8 cellular contexts compared by ENCODE assay signal in the genomic region with DNA sequence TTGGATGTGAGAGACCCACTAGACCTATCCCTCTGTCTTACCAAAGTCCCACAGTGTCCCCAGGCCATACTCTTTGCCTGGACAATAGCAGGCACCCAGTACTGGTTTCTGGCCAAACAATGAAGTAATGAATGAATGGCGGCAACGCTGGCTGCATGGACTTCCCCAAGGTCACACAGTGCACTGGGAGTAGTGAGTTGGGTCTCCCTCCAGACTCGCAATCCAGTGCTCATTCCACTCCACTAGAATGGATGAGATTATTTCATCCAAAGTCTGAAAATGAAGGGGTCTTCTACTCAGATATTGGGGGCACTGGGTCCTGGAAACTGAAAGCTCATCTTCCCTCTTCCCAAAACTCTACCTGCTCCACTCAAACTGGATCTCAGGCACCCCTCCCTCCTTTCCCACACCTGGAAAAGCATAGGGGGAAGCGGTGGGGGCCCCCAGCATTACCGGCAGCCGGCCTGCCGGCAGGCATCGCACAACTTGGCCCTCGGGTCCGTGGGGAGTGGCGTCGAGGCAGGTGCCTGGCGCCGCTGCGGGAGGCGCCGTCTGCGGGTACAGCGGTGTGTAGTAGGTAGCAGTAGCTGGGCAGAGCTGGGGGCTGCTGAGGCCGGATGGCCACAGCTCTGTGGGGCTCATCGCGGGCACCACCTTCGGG. TPM values are rescaled to one million over a fixed set of nuclear protein-coding genes. Genes with fewer than 3 reads are reported as not detected.
DNase-seq lines count a peak whose midpoint lies in the region; ATAC-seq and TF ChIP-seq lines count a peak whose summit lies in the region.

No MANE protein-coding gene starts in this region.

- peaks cover 9% of the 10 kb centered on the region for H3K9me3 Mint-ChIP-seq in glutamatergic neuron (ENCODE audit: unreplicated experiment)
- no peaks in the 10 kb centered on the region for H3K9me3 Mint-ChIP-seq in stimulated activated effector memory CD8-positive, alpha-beta T cell treated with anti-CD3 and anti-CD28 coated beads, Interleukin-12 subunit alpha, Interleukin-12 subunit beta, amount 100 ng/mL, for 72 hours

- peak; percentile 13 for DNase-seq in stimulated activated CD4-positive, alpha-beta T cell treated with anti-CD3 and anti-CD28 coated beads, Interleukin-4, amount 100 ng/mL, for 1 hour
- DNase-seq in stimulated activated CD4-positive, alpha-beta T cell treated with anti-CD3 and anti-CD28 coated beads, Interleukin-4, amount 100 ng/mL, for 24 hours = no peak
- no peak for DNase-seq in T-helper 17 cell
- no peak for DNase-seq in glutamatergic neuron
- DNase-seq in stimulated activated effector memory CD8-positive, alpha-beta T cell treated with anti-CD3 and anti-CD28 coated beads, Interleukin-12 subunit alpha, Interleukin-12 subunit beta, amount 100 ng/mL, for 72 hours (ENCODE audit: low spot score in 2 of 2) = peak in 1 of 2 donors; percentile 53
- DNase-seq in central memory CD4-positive, alpha-beta T cell = no peak
- DNase-seq in C1 segment of cervical spinal cord (lab: John Stamatoyannopoulos, UW) = no peak

- peak overlapping the region; percentile 83 for H3K4me3 Mint-ChIP-seq in T-helper 17 cell
- H3K4me3 Mint-ChIP-seq in glutamatergic neuron (ENCODE audit: unreplicated experiment) = peak overlapping the region; percentile 38
- peak overlapping the region; percentile 83 for H3K4me3 Mint-ChIP-seq in stimulated activated effector memory CD8-positive, alpha-beta T cell treated with anti-CD3 and anti-CD28 coated beads, Interleukin-12 subunit alpha, Interleukin-12 subunit beta, amount 100 ng/mL, for 72 hours

- H3K36me3 Mint-ChIP-seq in T-helper 17 cell (ENCODE audit: low read depth) (no peaks in the 10 kb centered on the region), glutamatergic neuron (ENCODE audit: unreplicated experiment) (no peaks in the 10 kb centered on the region)
- peaks cover 34% of the 10 kb centered on the region for H3K36me3 Mint-ChIP-seq in stimulated activated effector memory CD8-positive, alpha-beta T cell treated with anti-CD3 and anti-CD28 coated beads, Interleukin-12 subunit alpha, Interleukin-12 subunit beta, amount 100 ng/mL, for 72 hours

- no peaks in the 10 kb centered on the region for H3K9me3 ChIP-seq in T-helper 17 cell (ENCODE audit: control insufficient read depth, low read length, poor library complexity, severe bottlenecking)

- H3K27me3 Mint-ChIP-seq in T-helper 17 cell = no peaks in the 10 kb centered on the region
- peaks cover 15% of the 10 kb centered on the region for H3K27me3 Mint-ChIP-seq in glutamatergic neuron (ENCODE audit: unreplicated experiment)

- ATAC-seq in T-helper 17 cell (no peak), HG03469 (IDR thresholded peaks at IDR 0.05; ENCODE audit: unreplicated experiment) (no peak)
- no peak for ATAC-seq in stimulated activated effector memory CD8-positive, alpha-beta T cell treated with anti-CD3 and anti-CD28 coated beads, Interleukin-12 subunit alpha, Interleukin-12 subunit beta, amount 100 ng/mL, for 72 hours

- H3K4me1 Mint-ChIP-seq in T-helper 17 cell (peaks cover 73% of the 10 kb centered on the region), glutamatergic neuron (ENCODE audit: low read depth, unreplicated experiment) (peaks cover 17% of the 10 kb centered on the region)
- peaks cover 78% of the 10 kb centered on the region for H3K4me1 Mint-ChIP-seq in stimulated activated effector memory CD8-positive, alpha-beta T cell treated with anti-CD3 and anti-CD28 coated beads, Interleukin-12 subunit alpha, Interleukin-12 subunit beta, amount 100 ng/mL, for 72 hours

- no peak for TF ChIP-seq CTCF in glutamatergic neuron (IDR thresholded peaks at IDR 0.05; ENCODE audit: partially characterized antibody, unreplicated experiment)

- H3K27ac Mint-ChIP-seq in T-helper 17 cell = peak overlapping the region; percentile 96
- no peak overlapping the region for H3K27ac Mint-ChIP-seq in glutamatergic neuron (ENCODE audit: unreplicated experiment)
- H3K27ac Mint-ChIP-seq in stimulated activated effector memory CD8-positive, alpha-beta T cell treated with anti-CD3 and anti-CD28 coated beads, Interleukin-12 subunit alpha, Interleukin-12 subunit beta, amount 100 ng/mL, for 72 hours = peak overlapping the region; percentile 69

RNA-seq across cellular contexts. Expression of gene E2F2, which starts 0.8 kb away (rescaled TPM):
- total RNA-seq in T-helper 17 cell (1 to 10 TPM; 5.4 TPM), glutamatergic neuron (ENCODE audit: unreplicated experiment) (5.4 TPM)

RNA-seq across cellular contexts. Expression of gene ID3, which starts 29.1 kb away (rescaled TPM):
- 10 to 100 TPM in 1 of 2 donors, 1 to 10 TPM in 1; 8.6 to 10.7 TPM for total RNA-seq in T-helper 17 cell
- total RNA-seq in glutamatergic neuron (ENCODE audit: unreplicated experiment) = 10.9 TPM

RNA-seq across cellular contexts. Expression of gene ASAP3, which starts 46.2 kb away (rescaled TPM):
- total RNA-seq in T-helper 17 cell (1 to 10 TPM; 1.5 to 6.4 TPM), glutamatergic neuron (ENCODE audit: unreplicated experiment) (53.5 TPM)
